ENCODE assay signal across 8 cellular contexts in genomic region chr10:25226775-25227682, GRCh38. TPM values are rescaled to one million over a fixed set of nuclear protein-coding genes. Genes with fewer than 3 reads are reported as not detected.
DNase-seq lines count a peak whose midpoint lies in the region; ATAC-seq, FAIRE-seq and TF ChIP-seq lines count a peak whose summit lies in the region.

No MANE protein-coding gene starts in this region.

- intact Hi-C loops in Panc1 (cut with micrococcal nuclease; ENCODE audit: unreplicated experiment) (loop anchor here (2.0 kb wide), 1 partner anchor 114 kb away; no protein-coding TSS in a partner anchor), endothelial cell of umbilical vein (cut with micrococcal nuclease) (loop anchor here (1.0 to 10.0 kb wide), 3 partner anchors 114 to 582 kb away; no protein-coding TSS in a partner anchor)

- ATAC-seq in Panc1 (no peak; the same call in 1 of the 2 replicates), GM18520 (IDR thresholded peaks at IDR 0.05; ENCODE audit: unreplicated experiment) (no peak), HG03378 (IDR thresholded peaks at IDR 0.05; ENCODE audit: unreplicated experiment) (no peak)

- in situ Hi-C loops in Panc1 (cut with HindIII; ENCODE audit: low pct_unique_long_range_greater_than_20kb, low sequenced_read_pairs), result no loop called here

- POLR2A ChIA-PET in Panc1 (lab: Charles Lee), result no interaction called here
- POLR2A ChIA-PET in endothelial cell of umbilical vein (lab: Charles Lee), result no interaction called here

- dilution Hi-C loops in endothelial cell of umbilical vein (cut with MboI; ENCODE audit: extremely low pct_ligation_motif_present, low sequenced_read_pairs), result no loop called here

- DNase-seq in NCI-H510A (lab: John Stamatoyannopoulos, UW) (peak; percentile 1), NCI-H510A treated with DMSO at 0.1 percent for 48 hours (lab: John Stamatoyannopoulos, UW) (no peak), HFF-Myc (ENCODE audit: extremely low read depth, low read depth) (no peak), Panc1 (ENCODE audit: low read depth, low spot score) (peak; percentile 7), endothelial cell of umbilical vein (ENCODE audit: low read depth, low spot score) (peak; percentile 42), mucosa of gallbladder (ENCODE audit: low spot score) (peak; percentile 26)

- no peak for TF ChIP-seq POLR2A in endothelial cell of umbilical vein (IDR thresholded peaks at IDR 0.05; ENCODE audit: low read depth, low read length)

- H3K79me2 ChIP-seq in endothelial cell of umbilical vein (ENCODE audit: control insufficient read depth, insufficient read depth, low read length), result no peaks in the 10 kb centered on the region

- H3K27ac ChIP-seq in Panc1 (ENCODE audit: low read length), result no peak overlapping the region
- H3K27ac ChIP-seq in endothelial cell of umbilical vein (ENCODE audit: insufficient read depth, low read depth, low read length), result no peak overlapping the region

- H3K27me3 ChIP-seq in Panc1 (ENCODE audit: control insufficient read depth, insufficient read depth, low read length), result no peaks in the 10 kb centered on the region
- H3K27me3 ChIP-seq in endothelial cell of umbilical vein (ENCODE audit: control insufficient read depth in 2 of 2, insufficient read depth in 2 of 2, low read length in 2 of 2), result no peaks in the 10 kb centered on the region

- H3K4me2 ChIP-seq in endothelial cell of umbilical vein (ENCODE audit: insufficient read depth, low read length), result no peak overlapping the region

- H3K4me1 ChIP-seq in Panc1 (ENCODE audit: control insufficient read depth, insufficient read depth, low read length) (no peaks in the 10 kb centered on the region), endothelial cell of umbilical vein (ENCODE audit: control insufficient read depth, extremely low read depth, insufficient read depth, low read length) (no peaks in the 10 kb centered on the region)

- no peaks in the 10 kb centered on the region for H3K9me1 ChIP-seq in endothelial cell of umbilical vein (replicated peaks; ENCODE audit: control insufficient read depth, extremely low read depth, insufficient read depth, low read length)

- H3K4me3 ChIP-seq in HFF-Myc (replicated peaks; ENCODE audit: low read depth, low read length) (no peak overlapping the region), Panc1 (ENCODE audit: low read depth in 2 of 2, low read length in 2 of 2) (no peak overlapping the region), endothelial cell of umbilical vein (replicated peaks in 1 of 3; ENCODE audit: insufficient read depth in 1 of 3, low read depth in 1 of 3, low read length in 3 of 3) (no peak overlapping the region)

- no peak overlapping the region for H3K9ac ChIP-seq in endothelial cell of umbilical vein (replicated peaks; ENCODE audit: extremely low read depth, insufficient read depth, low read length)

- H3K9me3 ChIP-seq in Panc1 (ENCODE audit: control insufficient read depth, insufficient read depth, low read depth, low read length) (no peaks in the 10 kb centered on the region), endothelial cell of umbilical vein (replicated peaks; ENCODE audit: control insufficient read depth, insufficient read depth, low read length) (no peaks in the 10 kb centered on the region)

- peak; percentile 68 for FAIRE-seq in endothelial cell of umbilical vein (lab: Jason Lieb, UNC)

- H2AFZ ChIP-seq in endothelial cell of umbilical vein (ENCODE audit: low read depth, low read length), result no peak overlapping the region

- H4K20me1 ChIP-seq in endothelial cell of umbilical vein (replicated peaks; ENCODE audit: control insufficient read depth, extremely low read depth, insufficient read depth, low read length), result no peaks in the 10 kb centered on the region

- no peaks in the 10 kb centered on the region for H3K36me3 ChIP-seq in Panc1 (ENCODE audit: control insufficient read depth, insufficient read depth, low read length)
- H3K36me3 ChIP-seq in endothelial cell of umbilical vein (ENCODE audit: control insufficient read depth in 2 of 2, extremely low read depth in 1 of 2, insufficient read depth in 2 of 2, low read length in 2 of 2), result no peaks in the 10 kb centered on the region

- BruUV-seq in Panc1 (replicated peaks; lab: Mats Ljungman, UMichigan) (no TSS peak), endothelial cell of umbilical vein (replicated peaks; lab: Mats Ljungman, UMichigan) (no TSS peak)

- CTCF ChIA-PET in Panc1 (lab: Charles Lee) (interaction anchor here (1.0 kb wide), 1 partner anchor 113 kb away, joined by 3 read pairs; no protein-coding TSS in a partner anchor), endothelial cell of umbilical vein (lab: Charles Lee) (interaction anchor here (0.6 to 2.6 kb wide), 10 partner anchors 9 to 609 kb away, joined by 3 to 42 read pairs (median 4); no protein-coding TSS in a partner anchor)

- TF ChIP-seq CTCF in HFF-Myc (IDR thresholded peaks at IDR 0.05; ENCODE audit: low read depth, low read length, missing control alignments) (peak; percentile 54), Panc1 (IDR thresholded peaks at IDR 0.05) (peak; percentile 77), endothelial cell of umbilical vein (IDR thresholded peaks at IDR 0.05; ENCODE audit: extremely low read depth in 1 of 2, insufficient read depth in 1 of 2, low read depth in 1 of 2, low read length in 2 of 2) (peak; percentile 56)

TF ChIP-seq in endothelial cell of umbilical vein, 7 proteins besides CTCF, POLR2A, EP300 and RAD21:
- TF ChIP-seq POLR2AphosphoS5 (IDR thresholded peaks at IDR 0.05; ENCODE audit: insufficient read depth, low read depth, low read length) (no peak), FOS (IDR thresholded peaks at IDR 0.05; ENCODE audit: borderline replicate concordance, insufficient read depth, low read length) (no peak), GATA2 (IDR thresholded peaks at IDR 0.05; ENCODE audit: insufficient read depth, insufficient read length, low read depth, low read length) (no peak), EZH2 (IDR thresholded peaks at IDR 0.05; ENCODE audit: borderline replicate concordance, low read depth, low read length, severe bottlenecking) (no peak)

RNA-seq across cellular contexts. Expression of gene GPR158, which starts 52.2 kb away (rescaled TPM):
- total RNA-seq in Panc1 (2021; ENCODE audit: unreplicated experiment) (0.64 TPM), endothelial cell of umbilical vein (not detected in 2 replicates), mucosa of gallbladder (0.09 TPM)
- 0.33 TPM for polyA plus RNA-seq in Panc1 (2012; ENCODE audit: insufficient read length)
- polyA plus RNA-seq in endothelial cell of umbilical vein, result not detected in 2 replicates
- not detected in 2 replicates for polyA plus RNA-seq in endothelial cell of umbilical vein (2011; cell fraction: cytosol; rRNA removed)
- polyA plus RNA-seq in endothelial cell of umbilical vein (2011; cell fraction: nucleus; rRNA removed), result not detected in 2 replicates
- polyA plus RNA-seq in endothelial cell of umbilical vein (2012), result 0.04 TPM in 1 of 2 replicates, not detected in the other
- not detected in 2 replicates for polyA minus RNA-seq in endothelial cell of umbilical vein
- polyA minus RNA-seq in endothelial cell of umbilical vein (2011; cell fraction: cytosol; rRNA and poly(A)+ RNA removed), result not detected
- polyA minus RNA-seq in endothelial cell of umbilical vein (2011; cell fraction: nucleus; rRNA and poly(A)+ RNA removed), result not detected in 2 replicates

Comparison
In these comparisons a context has a peak if more than half of its experiments do, and no peak if none do; other contexts are left out.
1. DNase-seq: peak in NCI-H510A (single experiment), Panc1 (single experiment), endothelial cell of umbilical vein (single experiment) and mucosa of gallbladder (single experiment); none in NCI-H510A treated with DMSO at 0.1 percent for 48 hours (single experiment) and HFF-Myc (single experiment).
2. Peak in every context shown above with its lines, with median percentiles within 50 percentile points of each other: CTCF ChIP-seq.